ENCODE assay signal across 13 cellular contexts in the genomic region with DNA sequence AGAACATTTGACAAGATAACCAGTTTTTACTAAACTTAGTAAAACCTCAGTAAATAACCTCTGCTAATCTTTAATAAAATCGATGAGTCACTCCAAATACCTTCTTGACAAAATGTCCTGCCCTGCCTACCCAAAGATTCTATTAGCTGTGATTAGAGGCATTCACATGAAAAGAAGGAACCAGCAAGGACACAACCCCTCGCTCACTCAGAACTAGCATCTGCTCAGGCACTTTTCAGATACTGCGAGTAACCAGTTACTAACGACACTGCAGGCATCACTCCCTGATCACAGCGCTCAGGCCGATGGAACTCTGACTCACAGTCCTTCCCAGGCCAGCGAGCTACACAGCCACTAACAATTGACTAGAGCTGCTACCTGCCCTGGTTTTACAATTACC. TPM values are rescaled to one million over a fixed set of nuclear protein-coding genes. Genes with fewer than 3 reads are reported as not detected.
DNase-seq lines count a peak whose midpoint lies in the region; ATAC-seq and TF ChIP-seq lines count a peak whose summit lies in the region.
"Had no signal": no experiment of that assay in that cellular context is flagged by ENCODE, and none has a peak within 500 bp of the region (broad histone marks: within the 10 kb centered on the region; RNA-seq: fewer than 3 reads in every experiment).

No MANE protein-coding gene starts in this region.

- H2AFZ ChIP-seq in PC-3 (ENCODE audit: low read length), result no peak overlapping the region

- H3K27ac ChIP-seq in PC-3 (ENCODE audit: low read length), result peak overlapping the region; percentile 83
- H3K27ac ChIP-seq in left ventricle myocardium inferior (replicated peaks), result no peak overlapping the region
- H3K27ac ChIP-seq: 22Rv1, heart right ventricle had no signal

- H3K9me3 ChIP-seq in PC-3 (ENCODE audit: low read length) (no peaks in the 10 kb centered on the region), left ventricle myocardium inferior (replicated peaks) (no peaks in the 10 kb centered on the region)
- H3K9me3 ChIP-seq: heart right ventricle had no signal

- H3F3A ChIP-seq in PC-3 (ENCODE audit: low read length, unreplicated experiment), result peaks cover 9% of the 10 kb centered on the region

- no peak for TF ChIP-seq CTCF in PC-3 (conservative IDR thresholded peaks at IDR 0.05; ENCODE audit: low read depth, low read length)
- no peak for TF ChIP-seq CTCF in epithelial cell of esophagus (IDR thresholded peaks at IDR 0.05; ENCODE audit: insufficient read depth, low read depth, low read length, missing control alignments)
- no peak for TF ChIP-seq CTCF in osteocyte (IDR thresholded peaks at IDR 0.05)
- no peak for TF ChIP-seq CTCF in left ventricle myocardium inferior (IDR thresholded peaks at IDR 0.05; ENCODE audit: borderline replicate concordance)

- H3K36me3 ChIP-seq in PC-3 (ENCODE audit: low read depth, low read length) (peaks cover 35% of the 10 kb centered on the region), left ventricle myocardium inferior (peaks cover 77% of the 10 kb centered on the region)

- H3K9ac ChIP-seq in PC-3 (ENCODE audit: low read length), result no peak overlapping the region

- DNase-seq in DMS 273 (lab: John Stamatoyannopoulos, UW; ENCODE audit: unreplicated experiment) (peak; percentile 9), DMS 273 treated with DMSO at 0.1 percent for 48 hours (lab: John Stamatoyannopoulos, UW) (no peak), PC-3 (peak; percentile 81), epithelial cell of esophagus (ENCODE audit: low read depth) (peak; percentile 81), osteocyte (ENCODE audit: extremely low spot score, unreplicated experiment) (no peak), NCI-H2029 (lab: John Stamatoyannopoulos, UW) (no peak), left ventricle myocardium inferior (no peak)
- DNase-seq in activated effector memory CD4-positive, alpha-beta T cell treated with anti-CD3 and anti-CD28 coated beads, Interleukin-2, amount 50 U/mL, for 16 hours, result no peak
- DNase-seq: heart right ventricle, NCI-H1105 treated with DMSO at 0.1 percent for 48 hours had no signal

- POLR2A ChIA-PET in PC-3 (lab: Charles Lee; ENCODE audit: unreplicated experiment), result no interaction called here

- no peaks in the 10 kb centered on the region for H3K9me3 Mint-ChIP-seq in osteocyte (ENCODE audit: unreplicated experiment)
- H3K9me3 Mint-ChIP-seq: neural crest cell had no signal

- no peaks in the 10 kb centered on the region for H3K27me3 Mint-ChIP-seq in osteocyte (ENCODE audit: unreplicated experiment)

- no peak overlapping the region for H3K4me3 Mint-ChIP-seq in osteocyte (ENCODE audit: unreplicated experiment)
- H3K4me3 Mint-ChIP-seq: neural crest cell had no signal

- intact Hi-C loops in PC-3 (cut with micrococcal nuclease), result no loop called here
- intact Hi-C loops in left ventricle myocardium inferior (cut with micrococcal nuclease), result no loop called here

- H3K27me3 ChIP-seq in PC-3 (ENCODE audit: low read length), result no peaks in the 10 kb centered on the region
- no peaks in the 10 kb centered on the region for H3K27me3 ChIP-seq in left ventricle myocardium inferior (ENCODE audit: low read depth)
- H3K27me3 ChIP-seq: heart right ventricle had no signal

- peak overlapping the region; percentile 41 for H3K27ac Mint-ChIP-seq in osteocyte (ENCODE audit: unreplicated experiment)

- peaks cover 39% of the 10 kb centered on the region for H3K36me3 Mint-ChIP-seq in osteocyte (ENCODE audit: unreplicated experiment)

- BruUV-seq in PC-3 (replicated peaks; lab: Mats Ljungman, UMichigan), result no TSS peak

- H3K4me2 ChIP-seq in PC-3 (ENCODE audit: low read length), result peak overlapping the region; percentile 65

- peaks cover 24% of the 10 kb centered on the region for H3K4me1 Mint-ChIP-seq in osteocyte (ENCODE audit: unreplicated experiment)
- H3K4me1 Mint-ChIP-seq: neural crest cell had no signal

- H3K4me3 ChIP-seq in PC-3 (ENCODE audit: low read length) (no peak overlapping the region), epithelial cell of esophagus (ENCODE audit: low read length) (no peak overlapping the region), left ventricle myocardium inferior (no peak overlapping the region)
- H3K4me3 ChIP-seq: heart right ventricle had no signal

- peak; percentile 86 for ATAC-seq in PC-3
- ATAC-seq: heart right ventricle had no signal

- peaks cover 30% of the 10 kb centered on the region for H3K4me1 ChIP-seq in PC-3 (ENCODE audit: insufficient read depth, low read length)
- H3K4me1 ChIP-seq in left ventricle myocardium inferior, result peaks cover 7% of the 10 kb centered on the region

- no peaks in the 10 kb centered on the region for H3K9me2 ChIP-seq in PC-3 (replicated peaks; ENCODE audit: low read length)

- no peaks in the 10 kb centered on the region for H3K79me2 ChIP-seq in PC-3 (ENCODE audit: low read length)

- CTCF ChIA-PET in PC-3 (lab: Charles Lee), result no interaction called here

- H4K20me1 ChIP-seq in PC-3 (ENCODE audit: low read length), result no peaks in the 10 kb centered on the region

RNA-seq across cellular contexts. Expression of gene PELP1, which starts 24.3 kb away (rescaled TPM):
- total RNA-seq in PC-3 (2014; rRNA removed) (35.1 and 37.6 TPM in 2 replicates), osteocyte (60.5 and 60.7 TPM in 2 replicates), left ventricle myocardium inferior (37.1 TPM)

RNA-seq across cellular contexts. Expression of gene ARRB2, which starts 30.8 kb away (rescaled TPM):
- total RNA-seq in PC-3 (2014; rRNA removed), result 22.2 and 28.1 TPM in 2 replicates
- 19.4 and 23.6 TPM in 2 replicates for total RNA-seq in osteocyte
- total RNA-seq in left ventricle myocardium inferior, result 28.1 TPM

RNA-seq across cellular contexts. Expression of gene ALOX15, which starts 38.2 kb away (rescaled TPM):
- total RNA-seq in PC-3 (2014; rRNA removed) (0.81 TPM in 1 of 2 replicates, not detected in the other), osteocyte (not detected in 2 replicates), left ventricle myocardium inferior (0.33 TPM)

RNA-seq across cellular contexts. Expression of gene MED11, which starts 51.6 kb away (rescaled TPM):
- total RNA-seq in PC-3 (2014; rRNA removed) (25.4 and 28.9 TPM in 2 replicates), osteocyte (15.3 and 19.4 TPM in 2 replicates), left ventricle myocardium inferior (18.0 TPM)

RNA-seq across cellular contexts. Expression of gene ZMYND15, which starts 60.0 kb away (rescaled TPM):
- 0.51 and 0.58 TPM in 2 replicates for total RNA-seq in PC-3 (2014; rRNA removed)
- total RNA-seq in osteocyte, result 0.55 and 0.99 TPM in 2 replicates
- 0.08 TPM for total RNA-seq in left ventricle myocardium inferior
- total RNA-seq: neural crest cell, temporal lobe had no signal

Comparison
In these comparisons a context has a peak if more than half of its experiments do, and no peak if none do; other contexts are left out.
1. DNase-seq: peak in DMS 273 (single experiment), PC-3 (single experiment) and epithelial cell of esophagus (single experiment); none in DMS 273 treated with DMSO at 0.1 percent for 48 hours (single experiment), osteocyte (single experiment), activated effector memory CD4-positive, alpha-beta T cell treated with anti-CD3 and anti-CD28 coated beads, Interleukin-2, amount 50 U/mL, for 16 hours (single experiment), NCI-H2029 (single experiment) and left ventricle myocardium inferior (single experiment).